In genomic region chr22:47997052-47997568, GRCh38 we compare ENCODE assay signal across 14 cellular contexts.
"Had no signal": no experiment of that assay in that cellular context is flagged by ENCODE, and none has a peak within 500 bp of the region (broad histone marks: within the 10 kb centered on the region; RNA-seq: fewer than 3 reads in every experiment).

No MANE protein-coding gene starts in this region.

- H3K36me3 Mint-ChIP-seq: activated naive CD8-positive, alpha-beta T cell treated with anti-CD3 and anti-CD28 coated beads, Interleukin-2, amount 10 ng/mL, durations not matched to agents 7 days and 5 days; brain; stimulated activated memory B cell treated with anti-CD40 and anti-IgM and Interleukin-4, amounts not matched to agents 10 μg/mL and 1 μg/mL and 100 μg/mL, for 72 hours had no signal

- H3K4me1 ChIP-seq: gastrocnemius medialis, heart left ventricle had no signal

- H3K27ac ChIP-seq: epithelial cell of prostate, gastrocnemius medialis, heart left ventricle had no signal

- H3K4me1 Mint-ChIP-seq: activated naive CD8-positive, alpha-beta T cell treated with anti-CD3 and anti-CD28 coated beads, Interleukin-2, amount 10 ng/mL, durations not matched to agents 7 days and 5 days had no signal

- H3K4me3 ChIP-seq: gastrocnemius medialis, heart left ventricle, lung had no signal

- H3K36me3 ChIP-seq: gastrocnemius medialis, heart left ventricle had no signal

- H3K9me3 Mint-ChIP-seq: activated naive CD8-positive, alpha-beta T cell treated with anti-CD3 and anti-CD28 coated beads, Interleukin-2, amount 10 ng/mL, durations not matched to agents 7 days and 5 days; effector memory CD8-positive, alpha-beta T cell; stimulated activated memory B cell treated with anti-CD40 and anti-IgM and Interleukin-4, amounts not matched to agents 10 μg/mL and 1 μg/mL and 100 μg/mL, for 72 hours; T-helper 1 cell treated with Interleukin-12 subunit alpha and Interleukin-12 subunit beta and Interleukin-4 antibody, amounts not matched to agents 30 μg/mL and 1 μg/mL, for 36 hours had no signal

- H3K4me3 Mint-ChIP-seq: activated CD8-positive, alpha-beta T cell treated with anti-CD3 and anti-CD28 coated beads, Interleukin-2, amount 10 ng/mL, durations not matched to agents 7 days and 5 days; activated naive CD8-positive, alpha-beta T cell treated with anti-CD3 and anti-CD28 coated beads, Interleukin-2, amount 10 ng/mL, durations not matched to agents 7 days and 5 days; brain; effector memory CD8-positive, alpha-beta T cell; stimulated activated memory B cell treated with anti-CD40 and anti-IgM and Interleukin-4, amounts not matched to agents 10 μg/mL and 1 μg/mL and 100 μg/mL, for 72 hours; T-helper 1 cell treated with Interleukin-12 subunit alpha and Interleukin-12 subunit beta and Interleukin-4 antibody, amounts not matched to agents 30 μg/mL and 1 μg/mL, for 36 hours had no signal

- H3K27ac Mint-ChIP-seq: activated CD8-positive, alpha-beta T cell treated with anti-CD3 and anti-CD28 coated beads, Interleukin-2, amount 10 ng/mL, durations not matched to agents 7 days and 5 days; activated naive CD8-positive, alpha-beta T cell treated with anti-CD3 and anti-CD28 coated beads, Interleukin-2, amount 10 ng/mL, durations not matched to agents 7 days and 5 days; effector memory CD8-positive, alpha-beta T cell; stimulated activated memory B cell treated with anti-CD40 and anti-IgM and Interleukin-4, amounts not matched to agents 10 μg/mL and 1 μg/mL and 100 μg/mL, for 72 hours; T-helper 1 cell treated with Interleukin-12 subunit alpha and Interleukin-12 subunit beta and Interleukin-4 antibody, amounts not matched to agents 30 μg/mL and 1 μg/mL, for 36 hours had no signal

- ATAC-seq: activated CD8-positive, alpha-beta T cell treated with anti-CD3 and anti-CD28 coated beads, Interleukin-2, amount 10 ng/mL, durations not matched to agents 7 days and 5 days; effector memory CD8-positive, alpha-beta T cell; gastrocnemius medialis; heart left ventricle had no signal

- H3K27me3 ChIP-seq: gastrocnemius medialis had no signal

- DNase-seq: activated CD4-positive, alpha-beta T cell treated with anti-CD3 and anti-CD28 coated beads for 48 hours; activated CD8-positive, alpha-beta memory T cell treated with anti-CD3 and anti-CD28 coated beads, Interleukin-2, amount 50 U/mL, for 4 hours; activated CD8-positive, alpha-beta T cell treated with anti-CD3 and anti-CD28 coated beads, Interleukin-2, amount 10 ng/mL, durations not matched to agents 7 days and 5 days; activated gamma-delta T cell; activated naive CD8-positive, alpha-beta T cell treated with anti-CD3 and anti-CD28 coated beads, Interleukin-2, amount 10 ng/mL, durations not matched to agents 7 days and 5 days; activated T-cell treated with anti-CD3 and anti-CD28 coated beads, Interleukin-2, amount 50 U/mL, for 48 hours; effector memory CD8-positive, alpha-beta T cell; gastrocnemius medialis; heart left ventricle had no signal
